In genomic region chr10:79088176-79088575, GRCh38 we compare ENCODE assay signal across 1 cellular context.
TF ChIP-seq lines count a peak whose summit lies in the region.

No MANE protein-coding gene starts in this region.

TF ChIP-seq in H1, 55 proteins besides CTCF, POLR2A, EP300 and RAD21 (continued from another document):
- TF ChIP-seq CHD7 (IDR thresholded peaks at IDR 0.05; ENCODE audit: insufficient replicate concordance, low read length) = no peak
- no peak for TF ChIP-seq CBX5 (IDR thresholded peaks at IDR 0.05; ENCODE audit: low read depth, low read length)
- no peak for TF ChIP-seq ATF3 (IDR thresholded peaks at IDR 0.05; ENCODE audit: insufficient read depth, low read depth, low read length)
- no peak for TF ChIP-seq KDM5A (IDR thresholded peaks at IDR 0.05; ENCODE audit: low read length)
